In the genomic region with DNA sequence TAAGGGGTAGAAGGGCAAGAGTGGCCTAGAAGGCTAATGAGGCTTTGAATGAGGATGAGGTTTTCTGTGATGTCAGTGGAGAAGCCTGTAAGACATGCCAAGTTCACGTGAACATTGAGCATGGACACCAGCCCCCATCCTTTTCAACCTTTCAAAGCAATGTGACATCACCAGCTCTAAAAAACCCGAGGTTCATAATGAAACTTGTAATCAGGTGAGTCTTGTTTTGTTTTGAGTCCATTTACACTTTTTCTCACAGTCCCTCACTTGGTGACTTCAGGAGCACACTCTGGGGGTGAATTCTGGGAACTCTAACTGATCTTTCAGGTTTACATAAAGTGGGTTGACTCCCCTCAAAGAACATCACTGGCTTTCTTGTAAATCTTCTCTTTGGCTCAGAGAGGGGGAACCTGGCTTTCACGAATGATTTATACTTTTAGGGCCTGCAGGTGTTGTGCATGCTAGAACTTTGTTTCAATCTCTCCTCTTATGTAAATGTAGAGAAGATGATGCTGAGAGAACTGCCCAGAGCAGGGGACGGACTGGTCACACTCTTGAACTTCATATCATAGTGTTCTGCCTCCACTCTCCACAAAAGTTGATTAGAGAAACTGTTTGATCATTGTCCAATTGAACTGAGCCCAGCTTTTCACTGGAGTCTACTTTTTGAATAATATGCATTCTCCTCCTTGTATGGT, we compare ENCODE assay signal across 12 cellular contexts.
DNase-seq lines count a peak whose midpoint lies in the region; ATAC-seq and TF ChIP-seq lines count a peak whose summit lies in the region.
"Had no signal": no experiment of that assay in that cellular context is flagged by ENCODE, and none has a peak within 500 bp of the region (broad histone marks: within the 10 kb centered on the region; RNA-seq: fewer than 3 reads in every experiment).

No MANE protein-coding gene starts in this region.

- peak; percentile 84 for ATAC-seq in GM18909 (IDR thresholded peaks at IDR 0.05; ENCODE audit: poor library complexity, unreplicated experiment)
- peak; percentile 83 for ATAC-seq in HG02642 (IDR thresholded peaks at IDR 0.05; ENCODE audit: poor library complexity, unreplicated experiment)
- peak in 1 of 4 experiments; percentile 70 for ATAC-seq in T-cell (replicated peaks in 1 of 4)

- H3K27me3 Mint-ChIP-seq in T-cell, result no peaks in the 10 kb centered on the region

- no peak overlapping the region for H3K4me3 ChIP-seq in tibial nerve
- no peak overlapping the region for H3K4me3 ChIP-seq in foreskin fibroblast (ENCODE audit: low read depth in 1 of 2, low read length in 2 of 2)
- H3K4me3 ChIP-seq: colonic mucosa, MG63 had no signal

- TF ChIP-seq EP300 in tibial nerve (IDR thresholded peaks at IDR 0.05), result no peak

- H3K9me3 Mint-ChIP-seq in T-cell, result peaks cover 0 to 3% (median 0%) of the 10 kb centered on the region in 3 donors

- TF ChIP-seq POLR2A in tibial nerve (IDR thresholded peaks at IDR 0.05), result no peak

- no peak overlapping the region for H3K27ac ChIP-seq in tibial nerve
- H3K27ac ChIP-seq: colonic mucosa had no signal

- CTCF ChIA-PET in T-cell (lab: Charles Lee), result interaction anchor here (0.5 to 0.7 kb wide), 2 partner anchors 29 to 1821 kb away, joined by 3 read pairs; no protein-coding TSS in a partner anchor

- no peaks in the 10 kb centered on the region for H3K36me3 ChIP-seq in tibial nerve
- H3K36me3 ChIP-seq: colonic mucosa, MG63 had no signal

- no peaks in the 10 kb centered on the region for H3K4me1 ChIP-seq in tibial nerve
- H3K4me1 ChIP-seq: colonic mucosa had no signal

- DNase-seq in T-cell, result peak in 17 of 34 experiments; percentile 6 to 54 (median 21)
- peak; percentile 11 for DNase-seq in stimulated activated CD4-positive, alpha-beta T cell treated with anti-CD3 and anti-CD28 coated beads, Interleukin-2, amount 100 ng/mL, for 4 hours (ENCODE audit: low read depth)
- DNase-seq in tibial nerve (ENCODE audit: low spot score in 2 of 2), result no peak
- no peak for DNase-seq in foreskin fibroblast
- DNase-seq in DMS79 treated with DMSO at 0.1 percent for 48 hours (lab: John Stamatoyannopoulos, UW), result no peak
- no peak for DNase-seq in NCI-H2227 treated with DMSO at 0.1 percent for 48 hours (lab: John Stamatoyannopoulos, UW)
- DNase-seq: colonic mucosa, kidney glomerular epithelial cell, MG63, SW 1271 had no signal

- peaks cover 22 to 42% (median 32%) of the 10 kb centered on the region in 3 donors for H3K4me1 Mint-ChIP-seq in T-cell

- no peaks in the 10 kb centered on the region for H3K36me3 Mint-ChIP-seq in T-cell

- no peak overlapping the region for H3K4me3 Mint-ChIP-seq in T-cell

- H3K27ac Mint-ChIP-seq in T-cell, result peak overlapping the region; percentile 63 to 71

- no peaks in the 10 kb centered on the region for H3K9me3 ChIP-seq in tibial nerve
- H3K9me3 ChIP-seq: colonic mucosa, MG63 had no signal

- POLR2A ChIA-PET in T-cell (lab: Charles Lee), result interaction anchor here (0.6 to 0.7 kb wide), 2 partner anchors 20 to 79 kb away, joined by 3 to 4 read pairs; no protein-coding TSS in a partner anchor

- WGBS in tibial nerve, 2 donors, result 79 to 88% methylated on average over 4 of the region's 4 CpGs

- no peaks in the 10 kb centered on the region for H3K27me3 ChIP-seq in tibial nerve
- H3K27me3 ChIP-seq: colonic mucosa, MG63 had no signal

- TF ChIP-seq CTCF in tibial nerve (IDR thresholded peaks at IDR 0.05), result no peak
- no peak for TF ChIP-seq CTCF in foreskin fibroblast (IDR thresholded peaks at IDR 0.05; ENCODE audit: low read depth, low read length)
